ENCODE assay signal across 9 cellular contexts in genomic region chr7:69527706-69528105, GRCh38.
"Had no signal": no experiment of that assay in that cellular context is flagged by ENCODE, and none has a peak within 500 bp of the region (broad histone marks: within the 10 kb centered on the region; RNA-seq: fewer than 3 reads in every experiment).

No MANE protein-coding gene starts in this region.

- ATAC-seq: GM23338, HCT116 had no signal

- H3K4me1 ChIP-seq: HAP-1 had no signal

- H3K27ac Mint-ChIP-seq: GM23338, H9, HFFc6 had no signal

- H3K4me2 ChIP-seq: GM23338 had no signal

- H3K9me3 ChIP-seq: HAP-1 had no signal

- DNase-seq: GM23248, GOT3, H7, H9, HCEC 1CT, HFFc6 had no signal

- H3K4me3 ChIP-seq: GM23248, GM23338, HAP-1 had no signal

- H3K4me3 Mint-ChIP-seq: GM23338, H9, HFFc6 had no signal

- H2AFZ ChIP-seq: GM23248, GM23338 had no signal

- H3K9ac ChIP-seq: GM23248 had no signal

- H3K36me3 ChIP-seq: HAP-1 had no signal

- H3K27ac ChIP-seq: GM23248 had no signal
